Comparison of ENCODE assay signal across 9 cellular contexts in the genomic region with DNA sequence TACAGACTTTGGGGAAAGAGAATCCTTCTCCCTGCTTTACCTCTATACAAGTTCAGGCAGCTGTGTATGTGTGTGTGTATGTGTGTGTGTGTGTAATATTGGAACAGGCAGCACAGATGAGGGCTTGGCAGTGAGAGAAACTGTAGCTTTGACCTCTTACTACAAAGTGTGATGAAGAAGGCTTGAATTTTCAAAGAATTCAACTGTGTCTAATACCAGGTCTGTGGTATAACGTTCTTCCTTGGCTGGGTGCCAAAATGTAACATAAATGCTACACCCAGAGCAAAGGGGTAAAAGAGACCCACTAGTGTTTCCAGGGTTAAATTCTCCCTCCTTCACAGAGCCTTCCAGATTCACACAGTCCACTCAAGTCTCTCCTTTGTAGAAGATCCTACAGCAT. TPM values are rescaled to one million over a fixed set of nuclear protein-coding genes. Genes with fewer than 3 reads are reported as not detected.
DNase-seq lines count a peak whose midpoint lies in the region; ATAC-seq and TF ChIP-seq lines count a peak whose summit lies in the region.
"Had no signal": no experiment of that assay in that cellular context is flagged by ENCODE, and none has a peak within 500 bp of the region (broad histone marks: within the 10 kb centered on the region; RNA-seq: fewer than 3 reads in every experiment).

No MANE protein-coding gene starts in this region.

- TF ChIP-seq POLR2A in right lobe of liver (IDR thresholded peaks at IDR 0.05), result no peak
- TF ChIP-seq POLR2A in ovary (IDR thresholded peaks at IDR 0.05), result no peak
- no peak for TF ChIP-seq POLR2A in esophagus squamous epithelium (IDR thresholded peaks at IDR 0.05)

- intact Hi-C loops in CD4-positive, alpha-beta memory T cell (cut with micrococcal nuclease), result loop anchor here (2.0 kb wide), 1 partner anchor 50 kb away; no protein-coding TSS in a partner anchor
- intact Hi-C loops in right lobe of liver (cut with DNase I), result no loop called here
- intact Hi-C loops in ovary (cut with DNase I), result no loop called here
- intact Hi-C loops in esophagus squamous epithelium (cut with DNase I), result no loop called here

- no peak overlapping the region for H3K4me3 ChIP-seq in CD4-positive, alpha-beta memory T cell (ENCODE audit: low read length in 2 of 2)
- H3K4me3 ChIP-seq in right lobe of liver (no peak overlapping the region), ovary (no peak overlapping the region), esophagus squamous epithelium (no peak overlapping the region)

- H3K4me1 ChIP-seq in CD4-positive, alpha-beta memory T cell (ENCODE audit: insufficient read depth, low read length), result peaks cover 52% of the 10 kb centered on the region
- H3K4me1 ChIP-seq in right lobe of liver (no peaks in the 10 kb centered on the region), ovary (ENCODE audit: insufficient read depth) (peaks cover 7% of the 10 kb centered on the region), esophagus squamous epithelium (peaks cover 0 to 5% (median 0%) of the 10 kb centered on the region in 3 donors)

- H3K36me3 ChIP-seq in CD4-positive, alpha-beta memory T cell (ENCODE audit: insufficient read depth, low read length), result no peaks in the 10 kb centered on the region
- H3K36me3 ChIP-seq in right lobe of liver (no peaks in the 10 kb centered on the region), ovary (no peaks in the 10 kb centered on the region), esophagus squamous epithelium (no peaks in the 10 kb centered on the region)

- peak overlapping the region; percentile 12 to 83 (median 74) for H3K4me3 Mint-ChIP-seq in CD4-positive, alpha-beta memory T cell
- peak overlapping the region; percentile 37 to 70 (median 46) for H3K4me3 Mint-ChIP-seq in T-cell

- no peaks in the 10 kb centered on the region for H3K27me3 ChIP-seq in CD4-positive, alpha-beta memory T cell (ENCODE audit: insufficient read depth, low read length)
- no peaks in the 10 kb centered on the region for H3K27me3 ChIP-seq in right lobe of liver
- H3K27me3 ChIP-seq in ovary, result no peaks in the 10 kb centered on the region
- H3K27me3 ChIP-seq in esophagus squamous epithelium, result no peaks in the 10 kb centered on the region

- no peaks in the 10 kb centered on the region for H3K9me3 ChIP-seq in CD4-positive, alpha-beta memory T cell (ENCODE audit: control insufficient read depth in 1 of 2, low read length in 2 of 2)
- H3K9me3 ChIP-seq in right lobe of liver (no peaks in the 10 kb centered on the region), ovary (no peaks in the 10 kb centered on the region), esophagus squamous epithelium (no peaks in the 10 kb centered on the region)

- H3K4me1 Mint-ChIP-seq in CD4-positive, alpha-beta memory T cell, result peaks cover 42 to 61% (median 48%) of the 10 kb centered on the region in 4 donors
- H3K4me1 Mint-ChIP-seq in T-cell, result peaks cover 81 to 89% (median 82%) of the 10 kb centered on the region in 3 donors

- no peaks in the 10 kb centered on the region for H3K27me3 Mint-ChIP-seq in CD4-positive, alpha-beta memory T cell
- H3K27me3 Mint-ChIP-seq in T-cell, result no peaks in the 10 kb centered on the region

- no peak for TF ChIP-seq EP300 in ovary (IDR thresholded peaks at IDR 0.05)

- 50% methylated on average over 1 of the region's 1 CpG for WGBS in right lobe of liver (ENCODE audit: insufficient coverage, low coverage, low lambda C conversion rate, missing lambda C conversion rate)
- WGBS in ovary, 3 donors, result 0 to 14% (median 6%) methylated on average over 1 of the region's 1 CpG
- 0 to 25% methylated on average over 1 of the region's 1 CpG for WGBS in esophagus squamous epithelium, 2 donors

- no peak for DNase-seq in CD4-positive, alpha-beta memory T cell
- DNase-seq in T-cell (peak in 3 of 34 experiments; percentile 2 to 10 (median 4)), right lobe of liver (no peak), ovary (no peak), esophagus squamous epithelium (lab: John Stamatoyannopoulos, UW) (no peak), cerebellum (ENCODE audit: low spot score) (no peak), NCI-H187 treated with DMSO at 0.1 percent for 48 hours (lab: John Stamatoyannopoulos, UW) (no peak)
- DNase-seq: head of caudate nucleus had no signal

- H3K9me3 Mint-ChIP-seq in CD4-positive, alpha-beta memory T cell, result peaks cover 0 to 15% (median 8%) of the 10 kb centered on the region in 8 donors
- peaks cover 0 to 13% (median 11%) of the 10 kb centered on the region in 3 donors for H3K9me3 Mint-ChIP-seq in T-cell

- ATAC-seq in GM21529 (IDR thresholded peaks at IDR 0.05; ENCODE audit: unreplicated experiment), result peak; percentile 9
- peak; percentile 5 to 56 (median 32) for ATAC-seq in T-cell (replicated peaks in 1 of 4)
- peak in 1 of 4 donors; percentile 17 for ATAC-seq in right lobe of liver

- peaks cover 0 to 4% of the 10 kb centered on the region in 2 donors for H3K36me3 Mint-ChIP-seq in CD4-positive, alpha-beta memory T cell
- no peaks in the 10 kb centered on the region for H3K36me3 Mint-ChIP-seq in T-cell

- POLR2A ChIA-PET in CD4-positive, alpha-beta memory T cell (lab: Charles Lee; ENCODE audit: partially characterized antibody), result interaction anchor here (2.2 to 2.7 kb wide), 2 partner anchors 50 to 801 kb away, joined by 5 to 9 read pairs; a partner anchor contains a TSS
- POLR2A ChIA-PET in T-cell (lab: Charles Lee), result interaction anchor here in 1 of 2 donors (0.6 kb wide), 1 partner anchor 503 kb away, joined by 4 read pairs; no protein-coding TSS in a partner anchor

- CTCF ChIA-PET in CD4-positive, alpha-beta memory T cell (lab: Charles Lee; ENCODE audit: partially characterized antibody), result interaction anchor here (1.0 kb wide), 1 partner anchor 51 kb away, joined by 4 read pairs; a partner anchor contains a TSS
- CTCF ChIA-PET in T-cell (lab: Charles Lee), result interaction anchor here (0.6 to 0.9 kb wide), 2 partner anchors 51 to 213 kb away, joined by 3 to 4 read pairs; a partner anchor contains a TSS

- no peak for TF ChIP-seq CTCF in right lobe of liver (IDR thresholded peaks at IDR 0.05)
- TF ChIP-seq CTCF in ovary (IDR thresholded peaks at IDR 0.05), result no peak
- TF ChIP-seq CTCF in esophagus squamous epithelium (IDR thresholded peaks at IDR 0.05), result no peak

- H3K27ac Mint-ChIP-seq in CD4-positive, alpha-beta memory T cell, result peak overlapping the region; percentile 76 to 90 (median 86)
- peak overlapping the region; percentile 92 to 94 for H3K27ac Mint-ChIP-seq in T-cell

- H3K27ac ChIP-seq in CD4-positive, alpha-beta memory T cell (ENCODE audit: low read depth, low read length), result peak overlapping the region; percentile 20
- H3K27ac ChIP-seq in right lobe of liver (peak overlapping the region in 2 of 3 donors; percentile 14 to 60), ovary (peak overlapping the region in 1 of 2 donors; percentile 38), esophagus squamous epithelium (peak overlapping the region in 2 of 4 donors; percentile 37 to 62)

RNA-seq across cellular contexts. Expression of a gene that starts 51.1 kb away (rescaled TPM):
- 1 to 10 TPM; 1.1 TPM for total RNA-seq in CD4-positive, alpha-beta memory T cell
- 1 to 10 TPM in 1 of 2 donors, under 1 TPM in 1; 0.71 to 2.9 TPM for polyA plus RNA-seq in CD4-positive, alpha-beta memory T cell
- 1 to 10 TPM; 1.7 to 5.6 (median 4.4) TPM for total RNA-seq in T-cell
- total RNA-seq in right lobe of liver, result 1 to 10 TPM in 4 of 6 experiments, under 1 TPM in 2; 0.73 to 1.7 (median 1.1) TPM
- total RNA-seq in ovary, result 1 to 10 TPM; 1.2 to 6.3 (median 4.5) TPM
- polyA plus RNA-seq in ovary, result 1 to 10 TPM; 5.8 to 8.0 TPM
- 1 to 10 TPM in 3 of 4 donors, under 1 TPM in 1; 0.76 to 3.1 (median 1.6) TPM for total RNA-seq in esophagus squamous epithelium
- 24.8 TPM for total RNA-seq in cerebellum
